In the genomic region with DNA sequence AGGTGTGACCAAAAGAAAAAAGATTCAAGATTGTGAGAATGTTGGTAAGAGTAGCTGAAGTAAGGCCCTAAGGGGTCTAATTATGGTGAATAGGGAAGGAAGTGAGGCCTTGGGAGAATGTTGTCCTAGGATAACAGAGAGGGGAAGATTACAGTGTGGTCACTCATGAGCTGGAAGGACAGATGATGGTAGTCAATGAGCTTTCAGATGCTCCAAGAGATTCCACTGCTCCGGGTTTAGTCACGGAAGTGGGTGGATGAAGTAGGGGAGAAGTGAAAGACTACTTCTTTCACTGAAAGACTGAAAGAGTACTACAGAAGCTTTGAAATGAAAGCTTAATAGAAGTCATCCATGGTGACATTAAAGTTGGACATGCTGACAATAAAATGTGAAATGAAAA, we compare ENCODE assay signal across 19 cellular contexts.
"Had no signal": no experiment of that assay in that cellular context is flagged by ENCODE, and none has a peak within 500 bp of the region (broad histone marks: within the 10 kb centered on the region; RNA-seq: fewer than 3 reads in every experiment).

No MANE protein-coding gene starts in this region.

- DNase-seq: colonic mucosa; effector CD8-positive, alpha-beta T cell; hypothalamus; immature natural killer cell; left ventricle myocardium superior; lower lobe of right lung; natural killer cell; pancreas; right lobe of liver; small intestine; stimulated activated CD4-positive, alpha-beta T cell treated with anti-CD3 and anti-CD28 coated beads, Interleukin-15, amount 100 ng/mL, for 24 hours; stimulated activated CD4-positive, alpha-beta T cell treated with anti-CD3 and anti-CD28 coated beads, Interleukin-2, amount 100 ng/mL, for 48 hours; stimulated activated naive B cell treated with anti-CD40 and anti-IgM and Interleukin-4, amounts not matched to agents 10 μg/mL and 1 μg/mL and 100 μg/mL, for 72 hours; stomach; thyroid gland had no signal

- H3K4me3 ChIP-seq: colonic mucosa, esophagus muscularis mucosa, lower lobe of right lung, pancreas, right lobe of liver, stomach, thyroid gland had no signal

- H3K27ac ChIP-seq: colonic mucosa, esophagus muscularis mucosa, lower lobe of right lung, neutrophil, pancreas, right lobe of liver, stomach had no signal

- ATAC-seq: left ventricle myocardium superior; lower lobe of right lung; natural killer cell; pancreas; right lobe of liver; stimulated activated naive B cell treated with anti-CD40 and anti-IgM and Interleukin-4, amounts not matched to agents 10 μg/mL and 1 μg/mL and 100 μg/mL, for 72 hours had no signal

- H3K27me3 ChIP-seq: colonic mucosa, esophagus muscularis mucosa, neutrophil, pancreas, right lobe of liver, stomach, thyroid gland had no signal

- FAIRE-seq: endothelial cell of umbilical vein, keratinocyte, pancreas had no signal

- H3K36me3 ChIP-seq: colonic mucosa, lower lobe of right lung, pancreas, right lobe of liver, thyroid gland had no signal

- H3K9me3 ChIP-seq: colonic mucosa, esophagus muscularis mucosa, lower lobe of right lung, neutrophil, pancreas, right lobe of liver, stomach, thyroid gland had no signal

- H3K4me1 ChIP-seq: colonic mucosa, esophagus muscularis mucosa, lower lobe of right lung, pancreas, right lobe of liver, stomach had no signal
